28 cellular contexts compared by ENCODE assay signal in the genomic region with DNA sequence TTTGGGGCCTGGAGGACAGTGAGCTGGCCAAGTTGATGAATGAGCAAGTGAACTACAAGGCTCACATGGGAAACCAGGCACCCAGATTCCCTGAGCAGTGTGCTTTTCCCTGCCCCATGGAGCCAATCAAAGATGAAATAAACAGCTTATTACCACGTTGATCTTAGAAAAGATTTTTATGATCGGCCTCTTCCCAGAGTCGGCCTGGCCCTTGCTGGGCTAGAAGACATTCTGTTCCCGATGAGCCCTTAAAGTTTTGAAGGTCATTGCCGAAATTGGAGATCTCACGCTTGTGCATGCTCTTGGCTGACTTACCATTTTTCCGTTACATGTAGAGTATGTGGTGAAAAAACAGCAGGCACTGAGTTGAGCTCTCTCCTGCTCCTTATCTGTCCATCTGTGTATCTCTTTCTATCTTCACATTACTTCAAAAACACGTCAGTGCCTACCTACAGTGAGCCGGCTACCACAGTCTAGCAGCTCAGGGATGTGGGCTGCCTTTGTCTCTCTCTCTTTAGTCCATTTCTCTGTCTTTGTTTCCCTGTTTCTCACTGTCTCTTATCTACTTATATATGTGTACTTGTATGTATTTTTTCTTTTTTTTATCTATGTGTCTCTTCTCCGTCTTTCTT.
A peak's percentile ranks its signal among the peaks of the same experiment; 100 is the strongest.
DNase-seq lines count a peak whose midpoint lies in the region; ATAC-seq and TF ChIP-seq lines count a peak whose summit lies in the region.
"Had no signal": no experiment of that assay in that cellular context is flagged by ENCODE, and none has a peak within 500 bp of the region (broad histone marks: within the 10 kb centered on the region; RNA-seq: fewer than 3 reads in every experiment).

No MANE protein-coding gene starts in this region.

- no peak overlapping the region for H3K27ac Mint-ChIP-seq in activated CD4-positive, alpha-beta T cell treated with anti-CD3 and anti-CD28 coated beads for 36 hours
- no peak overlapping the region for H3K27ac Mint-ChIP-seq in T-helper 17 cell
- H3K27ac Mint-ChIP-seq: CD4-positive, alpha-beta T cell; IgD-negative memory B cell; neural progenitor cell; type B pancreatic cell had no signal

- POLR2A ChIA-PET in activated CD4-positive, alpha-beta T cell treated with anti-CD3 and anti-CD28 coated beads for 36 hours (lab: Charles Lee), result no interaction called here

- H3K4me1 ChIP-seq in gastroesophageal sphincter (no peaks in the 10 kb centered on the region), sigmoid colon (peaks cover 0 to 9% (median 2%) of the 10 kb centered on the region in 4 donors)
- H3K4me1 ChIP-seq: breast epithelium, colonic mucosa, neural progenitor cell had no signal

- WGBS in gastroesophageal sphincter (ENCODE audit: low coverage in 1 of 2), 2 donors, result 73 to 84% methylated on average over 6 to 10 of the region's 10 CpGs
- WGBS in sigmoid colon, 2 donors, result 77 to 83% methylated on average over 10 of the region's 10 CpGs

- H3K9me3 Mint-ChIP-seq in activated CD4-positive, alpha-beta T cell treated with anti-CD3 and anti-CD28 coated beads for 36 hours (ENCODE audit: low read depth), result no peaks in the 10 kb centered on the region
- H3K9me3 Mint-ChIP-seq: type B pancreatic cell had no signal

- intact Hi-C loops in activated CD4-positive, alpha-beta T cell treated with anti-CD3 and anti-CD28 coated beads for 36 hours (cut with DNase I, micrococcal nuclease), result no loop called here
- intact Hi-C loops in sigmoid colon (cut with DNase I), result no loop called here

- TF ChIP-seq POLR2A in gastroesophageal sphincter (IDR thresholded peaks at IDR 0.05), result no peak
- TF ChIP-seq POLR2A in sigmoid colon (IDR thresholded peaks at IDR 0.05), result no peak

- no peaks in the 10 kb centered on the region for H3K9me3 ChIP-seq in gastroesophageal sphincter
- H3K9me3 ChIP-seq in sigmoid colon, result no peaks in the 10 kb centered on the region
- H3K9me3 ChIP-seq in T-helper 17 cell (ENCODE audit: control insufficient read depth, low read length, poor library complexity, severe bottlenecking), result no peaks in the 10 kb centered on the region
- H3K9me3 ChIP-seq: breast epithelium, colonic mucosa had no signal

- peak; percentile 7 for DNase-seq in activated CD4-positive, alpha-beta T cell treated with anti-CD3 and anti-CD28 coated beads for 36 hours
- DNase-seq in activated CD4-positive, alpha-beta T cell treated with anti-CD3 and anti-CD28 coated beads for 4 hours, result no peak
- DNase-seq in sigmoid colon (peak; percentile 82), ureter (ENCODE audit: low spot score) (peak; percentile 60), T-helper 17 cell (no peak), ecto neural progenitor cell (ENCODE audit: low spot score) (no peak)
- DNase-seq: 8988T; activated CD4-positive, alpha-beta T cell treated with anti-CD3 and anti-CD28 coated beads, Interleukin-2, amount 50 U/mL, for 4 hours; activated CD8-positive, alpha-beta memory T cell treated with anti-CD3 and anti-CD28 coated beads, Interleukin-2, amount 50 U/mL, for 4 hours; activated effector memory CD4-positive, alpha-beta T cell treated with Interleukin-2 at 50 U/mL for 16 hours; CD4-positive, alpha-beta T cell; colonic mucosa; DMS 273 treated with DMSO at 0.1 percent for 48 hours; kidney glomerular epithelial cell; mammary epithelial cell; NCI-H2029 treated with DMSO at 0.1 percent for 48 hours; NCI-H446; NCI-H82; stimulated activated CD4-positive, alpha-beta T cell treated with anti-CD3 and anti-CD28 coated beads, Interleukin-4, amount 100 ng/mL, for 24 hours; stimulated activated naive CD4-positive, alpha-beta T cell; WERI-Rb-1 had no signal

- H3K4me3 Mint-ChIP-seq in activated CD4-positive, alpha-beta T cell treated with anti-CD3 and anti-CD28 coated beads for 36 hours, result no peak overlapping the region
- no peak overlapping the region for H3K4me3 Mint-ChIP-seq in T-helper 17 cell
- H3K4me3 Mint-ChIP-seq: CD4-positive, alpha-beta T cell; IgD-negative memory B cell; neural progenitor cell; type B pancreatic cell had no signal

- H3K27me3 ChIP-seq in gastroesophageal sphincter, result no peaks in the 10 kb centered on the region
- no peaks in the 10 kb centered on the region for H3K27me3 ChIP-seq in sigmoid colon
- H3K27me3 ChIP-seq: breast epithelium, colonic mucosa, neural progenitor cell had no signal

- TF ChIP-seq CTCF in gastroesophageal sphincter (IDR thresholded peaks at IDR 0.05) (no peak), sigmoid colon (IDR thresholded peaks at IDR 0.05) (no peak)

- TF ChIP-seq EP300 in gastroesophageal sphincter (IDR thresholded peaks at IDR 0.05), result no peak
- peak; percentile 87 to 94 (median 92) for TF ChIP-seq EP300 in sigmoid colon (IDR thresholded peaks at IDR 0.05)

- H3K27me3 Mint-ChIP-seq in activated CD4-positive, alpha-beta T cell treated with anti-CD3 and anti-CD28 coated beads for 36 hours, result peaks cover 5% of the 10 kb centered on the region
- no peaks in the 10 kb centered on the region for H3K27me3 Mint-ChIP-seq in T-helper 17 cell
- H3K27me3 Mint-ChIP-seq: CD4-positive, alpha-beta T cell; IgD-negative memory B cell; type B pancreatic cell had no signal

- ATAC-seq in activated CD4-positive, alpha-beta T cell treated with anti-CD3 and anti-CD28 coated beads for 36 hours, result peak; percentile 33
- ATAC-seq in gastroesophageal sphincter (peak; percentile 25), T-helper 17 cell (no peak), GM19023 (IDR thresholded peaks at IDR 0.05; ENCODE audit: unreplicated experiment) (no peak)
- ATAC-seq: SK-N-SH treated with all-trans-retinoic acid at 6 μM for 48 hours had no signal

- H3K4me1 Mint-ChIP-seq in activated CD4-positive, alpha-beta T cell treated with anti-CD3 and anti-CD28 coated beads for 36 hours, result peaks cover 5% of the 10 kb centered on the region
- H3K4me1 Mint-ChIP-seq in T-helper 17 cell, result no peaks in the 10 kb centered on the region
- H3K4me1 Mint-ChIP-seq: IgD-negative memory B cell, neural progenitor cell had no signal

- H3K4me3 ChIP-seq in gastroesophageal sphincter, result no peak overlapping the region
- no peak overlapping the region for H3K4me3 ChIP-seq in sigmoid colon
- H3K4me3 ChIP-seq: breast epithelium, colonic mucosa, neural progenitor cell had no signal

- H3K36me3 ChIP-seq in gastroesophageal sphincter, result no peaks in the 10 kb centered on the region
- H3K36me3 ChIP-seq in sigmoid colon, result no peaks in the 10 kb centered on the region
- H3K36me3 ChIP-seq: breast epithelium, colonic mucosa, neural progenitor cell, WERI-Rb-1 had no signal

- CTCF ChIA-PET in activated CD4-positive, alpha-beta T cell treated with anti-CD3 and anti-CD28 coated beads for 36 hours (lab: Charles Lee), result interaction anchor here (0.9 kb wide), 1 partner anchor 88 kb away, joined by 3 read pairs; no protein-coding TSS in a partner anchor

- H3K36me3 Mint-ChIP-seq in activated CD4-positive, alpha-beta T cell treated with anti-CD3 and anti-CD28 coated beads for 36 hours (ENCODE audit: low read depth), result no peaks in the 10 kb centered on the region
- H3K36me3 Mint-ChIP-seq in T-helper 17 cell (ENCODE audit: low read depth), result no peaks in the 10 kb centered on the region
- H3K36me3 Mint-ChIP-seq: IgD-negative memory B cell, neural progenitor cell, type B pancreatic cell had no signal

- H3K27ac ChIP-seq in gastroesophageal sphincter (peak overlapping the region in 2 of 4 donors; percentile 17 to 50), sigmoid colon (peak overlapping the region; percentile 27 to 76 (median 72))
- H3K27ac ChIP-seq: colonic mucosa, neural progenitor cell, WERI-Rb-1 had no signal

Comparison
In these comparisons a context has a peak if more than half of its experiments do, and no peak if none do; other contexts are left out.
1. DNase-seq: peak in activated CD4-positive, alpha-beta T cell treated with anti-CD3 and anti-CD28 coated beads for 36 hours (single experiment), sigmoid colon (single experiment) and ureter (single experiment); none in activated CD4-positive, alpha-beta T cell treated with anti-CD3 and anti-CD28 coated beads for 4 hours (0 of 2), T-helper 17 cell (0 of 3) and ecto neural progenitor cell (single experiment).
2. ATAC-seq: peak in activated CD4-positive, alpha-beta T cell treated with anti-CD3 and anti-CD28 coated beads for 36 hours (single experiment) and gastroesophageal sphincter (single experiment); none in T-helper 17 cell (single experiment) and GM19023 (single experiment).